13 cellular contexts compared by ENCODE assay signal in genomic region chr3:172869356-172869755, GRCh38.
DNase-seq lines count a peak whose midpoint lies in the region; ATAC-seq and TF ChIP-seq lines count a peak whose summit lies in the region.
"Had no signal": no experiment of that assay in that cellular context is flagged by ENCODE, and none has a peak within 500 bp of the region (broad histone marks: within the 10 kb centered on the region; RNA-seq: fewer than 3 reads in every experiment).

No MANE protein-coding gene starts in this region.

- intact Hi-C loops in left colon (cut with DNase I, micrococcal nuclease) = no loop called here

- H4K20me1 ChIP-seq in SK-N-SH (ENCODE audit: insufficient read depth) = no peaks in the 10 kb centered on the region

- DNase-seq in DMS79 (lab: John Stamatoyannopoulos, UW) = peak; percentile 86
- peak; percentile 73 for DNase-seq in NCI-H1092 treated with DMSO at 0.1 percent for 48 hours (lab: John Stamatoyannopoulos, UW)
- DNase-seq in RWPE2 (ENCODE audit: low spot score) = no peak
- DNase-seq in left colon = peak; percentile 38 to 47
- DNase-seq in SK-N-SH = no peak
- DNase-seq in stimulated activated CD4-positive, alpha-beta T cell treated with anti-CD3 and anti-CD28 coated beads, Interleukin-12 subunit alpha, Interleukin-12 subunit beta, amount 100 ng/mL, for 4 hours = no peak
- DNase-seq in coronary artery (ENCODE audit: low spot score) = no peak
- DNase-seq: CD4-positive, alpha-beta T cell; MM.1S; right lobe of liver; substantia nigra had no signal

- no peak overlapping the region for H3K27ac ChIP-seq in RWPE2 (ENCODE audit: poor library complexity, severe bottlenecking)
- H3K27ac ChIP-seq in SK-N-SH (ENCODE audit: low read depth in 2 of 2, low read length in 1 of 2) = no peak overlapping the region
- H3K27ac ChIP-seq in coronary artery = no peak overlapping the region
- H3K27ac ChIP-seq: body of pancreas had no signal

- ATAC-seq in RWPE2 (ENCODE audit: low read depth) (peak; percentile 80; the same call in 2 of the 3 replicates), left colon (peak; percentile 97), GM18505 (IDR thresholded peaks at IDR 0.05; ENCODE audit: unreplicated experiment) (no peak)
- ATAC-seq: body of pancreas had no signal

- peaks cover 11% of the 10 kb centered on the region for H3K4me1 ChIP-seq in RWPE2 (ENCODE audit: insufficient read depth, poor library complexity, severe bottlenecking)
- H3K4me1 ChIP-seq in SK-N-SH (ENCODE audit: control insufficient read depth in 1 of 2, insufficient read depth in 2 of 2, low read depth in 1 of 2, low read length in 1 of 2) = no peaks in the 10 kb centered on the region
- H3K4me1 ChIP-seq: right lobe of liver had no signal

- 35% methylated on average over 2 of the region's 2 CpGs for WGBS in SK-N-SH (ENCODE audit: low lambda C conversion rate)

- no peak for TF ChIP-seq POLR2A in GM18505 (IDR thresholded peaks at IDR 0.05; ENCODE audit: borderline replicate concordance, extremely low read depth, insufficient read depth, insufficient read length)

- peaks cover 2% of the 10 kb centered on the region for H3K9me3 ChIP-seq in RWPE2 (ENCODE audit: severe bottlenecking)
- H3K9me3 ChIP-seq in SK-N-SH = no peaks in the 10 kb centered on the region
- H3K9me3 ChIP-seq: body of pancreas, right lobe of liver had no signal

- no peak overlapping the region for H3K9ac ChIP-seq in SK-N-SH

- H3K27me3 ChIP-seq in RWPE2 (ENCODE audit: insufficient read depth, poor library complexity, severe bottlenecking) = no peaks in the 10 kb centered on the region
- H3K27me3 ChIP-seq in SK-N-SH (ENCODE audit: insufficient read depth) = no peaks in the 10 kb centered on the region
- H3K27me3 ChIP-seq: body of pancreas, right lobe of liver had no signal

- H3K9me2 ChIP-seq in SK-N-SH = no peaks in the 10 kb centered on the region

- POLR2A ChIA-PET in SK-N-SH (lab: Yijun Ruan, JAX) = no interaction called here

- H3F3A ChIP-seq in SK-N-SH (replicated peaks; ENCODE audit: insufficient read depth) = no peaks in the 10 kb centered on the region

- H3K79me2 ChIP-seq in SK-N-SH (ENCODE audit: insufficient read depth) = no peaks in the 10 kb centered on the region

- no peak overlapping the region for H3K4me2 ChIP-seq in SK-N-SH

- TF ChIP-seq RAD21 in SK-N-SH (IDR thresholded peaks at IDR 0.05; ENCODE audit: low read length) = no peak

- no peaks in the 10 kb centered on the region for H3K36me3 ChIP-seq in RWPE2 (ENCODE audit: low read depth)
- no peaks in the 10 kb centered on the region for H3K36me3 ChIP-seq in SK-N-SH (replicated peaks in 1 of 2; ENCODE audit: control insufficient read depth in 1 of 2, insufficient read depth in 2 of 2, low read length in 1 of 2)
- H3K36me3 ChIP-seq: right lobe of liver had no signal

- TF ChIP-seq EP300 in SK-N-SH (IDR thresholded peaks at IDR 0.05; ENCODE audit: borderline replicate concordance in 1 of 2, low read depth in 1 of 2, low read length in 1 of 2) = no peak

- TF ChIP-seq CTCF in RWPE2 (IDR thresholded peaks at IDR 0.05; ENCODE audit: poor library complexity, severe bottlenecking) (no peak), SK-N-SH (IDR thresholded peaks at IDR 0.05) (no peak), coronary artery (IDR thresholded peaks at IDR 0.05) (no peak)

- H2AFZ ChIP-seq in SK-N-SH (ENCODE audit: low read depth) = no peak overlapping the region

- CTCF ChIA-PET in SK-N-SH (lab: Yijun Ruan, JAX) = interaction anchor here (0.8 kb wide), 1 partner anchor 23 kb away, joined by 3 read pairs; no protein-coding TSS in a partner anchor

- H3K4me3 ChIP-seq in RWPE2 (ENCODE audit: severe bottlenecking) (no peak overlapping the region), SK-N-SH (ENCODE audit: low read depth in 2 of 2, low read length in 1 of 2) (no peak overlapping the region), coronary artery (no peak overlapping the region)
- H3K4me3 ChIP-seq: body of pancreas, right lobe of liver had no signal

TF ChIP-seq in SK-N-SH, 30 proteins besides CTCF, POLR2A, EP300 and RAD21:
- TF ChIP-seq, protein P1, sequence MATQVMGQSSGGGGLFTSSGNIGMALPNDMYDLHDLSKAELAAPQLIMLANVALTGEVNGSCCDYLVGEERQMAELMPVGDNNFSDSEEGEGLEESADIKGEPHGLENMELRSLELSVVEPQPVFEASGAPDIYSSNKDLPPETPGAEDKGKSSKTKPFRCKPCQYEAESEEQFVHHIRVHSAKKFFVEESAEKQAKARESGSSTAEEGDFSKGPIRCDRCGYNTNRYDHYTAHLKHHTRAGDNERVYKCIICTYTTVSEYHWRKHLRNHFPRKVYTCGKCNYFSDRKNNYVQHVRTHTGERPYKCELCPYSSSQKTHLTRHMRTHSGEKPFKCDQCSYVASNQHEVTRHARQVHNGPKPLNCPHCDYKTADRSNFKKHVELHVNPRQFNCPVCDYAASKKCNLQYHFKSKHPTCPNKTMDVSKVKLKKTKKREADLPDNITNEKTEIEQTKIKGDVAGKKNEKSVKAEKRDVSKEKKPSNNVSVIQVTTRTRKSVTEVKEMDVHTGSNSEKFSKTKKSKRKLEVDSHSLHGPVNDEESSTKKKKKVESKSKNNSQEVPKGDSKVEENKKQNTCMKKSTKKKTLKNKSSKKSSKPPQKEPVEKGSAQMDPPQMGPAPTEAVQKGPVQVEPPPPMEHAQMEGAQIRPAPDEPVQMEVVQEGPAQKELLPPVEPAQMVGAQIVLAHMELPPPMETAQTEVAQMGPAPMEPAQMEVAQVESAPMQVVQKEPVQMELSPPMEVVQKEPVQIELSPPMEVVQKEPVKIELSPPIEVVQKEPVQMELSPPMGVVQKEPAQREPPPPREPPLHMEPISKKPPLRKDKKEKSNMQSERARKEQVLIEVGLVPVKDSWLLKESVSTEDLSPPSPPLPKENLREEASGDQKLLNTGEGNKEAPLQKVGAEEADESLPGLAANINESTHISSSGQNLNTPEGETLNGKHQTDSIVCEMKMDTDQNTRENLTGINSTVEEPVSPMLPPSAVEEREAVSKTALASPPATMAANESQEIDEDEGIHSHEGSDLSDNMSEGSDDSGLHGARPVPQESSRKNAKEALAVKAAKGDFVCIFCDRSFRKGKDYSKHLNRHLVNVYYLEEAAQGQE (IDR thresholded peaks at IDR 0.05; ENCODE audit: low read depth, low read length) = no peak

Comparison
In these comparisons a context has a peak if more than half of its experiments do, and no peak if none do; other contexts are left out.
1. DNase-seq: peak in DMS79 (single experiment), NCI-H1092 treated with DMSO at 0.1 percent for 48 hours (single experiment) and left colon (2 of 2); none in RWPE2 (single experiment), SK-N-SH (single experiment), stimulated activated CD4-positive, alpha-beta T cell treated with anti-CD3 and anti-CD28 coated beads, Interleukin-12 subunit alpha, Interleukin-12 subunit beta, amount 100 ng/mL, for 4 hours (single experiment) and coronary artery (single experiment).